Comparison of ENCODE assay signal across 18 cellular contexts in genomic region chr14:56423591-56423991, GRCh38.
DNase-seq lines count a peak whose midpoint lies in the region; ATAC-seq and TF ChIP-seq lines count a peak whose summit lies in the region.
"Had no signal": no experiment of that assay in that cellular context is flagged by ENCODE, and none has a peak within 500 bp of the region (broad histone marks: within the 10 kb centered on the region; RNA-seq: fewer than 3 reads in every experiment).

No MANE protein-coding gene starts in this region.

- H4K20me1 ChIP-seq in fibroblast of lung (ENCODE audit: control insufficient read depth, extremely low read depth, insufficient read depth, low read length) = no peaks in the 10 kb centered on the region
- H4K20me1 ChIP-seq in osteoblast (ENCODE audit: insufficient read depth, low read length) = no peaks in the 10 kb centered on the region

- H3K9me3 ChIP-seq in fibroblast of lung (ENCODE audit: control insufficient read depth, insufficient read depth, low read depth, low read length) (no peaks in the 10 kb centered on the region), osteoblast (ENCODE audit: low read depth, low read length) (no peaks in the 10 kb centered on the region)
- H3K9me3 ChIP-seq: gastroesophageal sphincter, neutrophil had no signal

- H3K4me2 ChIP-seq in fibroblast of lung (ENCODE audit: extremely low read depth, insufficient read depth, low read length) = peak overlapping the region; percentile 13
- peak overlapping the region; percentile 32 for H3K4me2 ChIP-seq in osteoblast (ENCODE audit: insufficient read depth, low read length)
- H3K4me2 ChIP-seq: PC-9 had no signal

- ATAC-seq in HG03469 (IDR thresholded peaks at IDR 0.05; ENCODE audit: unreplicated experiment) (no peak), HG03342 (IDR thresholded peaks at IDR 0.05; ENCODE audit: unreplicated experiment) (no peak)
- ATAC-seq: activated CD8-positive, alpha-beta T cell treated with anti-CD3 and anti-CD28 coated beads for 36 hours; gastroesophageal sphincter; stimulated activated memory B cell treated with anti-CD40 and anti-IgM and Interleukin-4, amounts not matched to agents 10 μg/mL and 1 μg/mL and 100 μg/mL, for 72 hours had no signal

- H3K4me3 ChIP-seq in fibroblast of lung (replicated peaks in 1 of 4; ENCODE audit: control extremely low read depth in 1 of 4, insufficient read depth in 1 of 4, low read depth in 3 of 4, low read length in 4 of 4) = no peak overlapping the region
- peak overlapping the region; percentile 5 for H3K4me3 ChIP-seq in osteoblast (ENCODE audit: insufficient read depth, low read length)
- H3K4me3 ChIP-seq: gastroesophageal sphincter, PC-9 had no signal

- H3K36me3 ChIP-seq in fibroblast of lung (ENCODE audit: control insufficient read depth, insufficient read depth, low read length) (no peaks in the 10 kb centered on the region), osteoblast (ENCODE audit: insufficient read depth, low read length) (no peaks in the 10 kb centered on the region)
- H3K36me3 ChIP-seq: gastroesophageal sphincter, neutrophil had no signal

- TF ChIP-seq CTCF in fibroblast of lung (conservative IDR thresholded peaks at IDR 0.05 in 1 of 2, IDR thresholded peaks at IDR 0.05 in 1 of 2; ENCODE audit: low read depth in 1 of 2, low read length in 2 of 2) (no peak), osteoblast (IDR thresholded peaks at IDR 0.05; ENCODE audit: extremely low read depth, low read depth, low read length) (no peak)

- no peak overlapping the region for H3K27ac ChIP-seq in fibroblast of lung (ENCODE audit: insufficient read depth, low read length)
- H3K27ac ChIP-seq in osteoblast (ENCODE audit: low read depth, low read length) = no peak overlapping the region
- H3K27ac ChIP-seq: gastroesophageal sphincter, neutrophil, PC-9 had no signal

- no peaks in the 10 kb centered on the region for H3K79me2 ChIP-seq in fibroblast of lung (ENCODE audit: control insufficient read depth, insufficient read depth, low read length)
- H3K79me2 ChIP-seq in osteoblast (ENCODE audit: insufficient read depth, low read length) = no peaks in the 10 kb centered on the region

- H3K4me1 ChIP-seq in fibroblast of lung (ENCODE audit: control insufficient read depth, extremely low read depth, insufficient read depth, low read length) (no peaks in the 10 kb centered on the region), osteoblast (ENCODE audit: insufficient read depth, low read length) (peaks cover 15% of the 10 kb centered on the region)

- H3K9ac ChIP-seq in fibroblast of lung (ENCODE audit: insufficient read depth, low read length) = no peak overlapping the region

- H3K27me3 ChIP-seq in fibroblast of lung (ENCODE audit: control insufficient read depth, insufficient read depth, low read length) (no peaks in the 10 kb centered on the region), osteoblast (ENCODE audit: insufficient read depth, low read length) (peaks cover 20% of the 10 kb centered on the region)
- H3K27me3 ChIP-seq: gastroesophageal sphincter, neutrophil had no signal

- H2AFZ ChIP-seq in fibroblast of lung (ENCODE audit: low read length) = no peak overlapping the region
- no peak overlapping the region for H2AFZ ChIP-seq in osteoblast (ENCODE audit: low read length)
- H2AFZ ChIP-seq: PC-9 had no signal

- DNase-seq in Daoy (ENCODE audit: low read depth) (peak; percentile 41), RPMI7951 (ENCODE audit: low read depth) (peak; percentile 15), fibroblast of lung (ENCODE audit: low read depth in 2 of 2) (peak; percentile 48 to 73), osteoblast (ENCODE audit: insufficient read length, low spot score, missing footprints) (peak; percentile 58)
- DNase-seq in activated CD8-positive, alpha-beta memory T cell treated with anti-CD3 and anti-CD28 coated beads, Interleukin-2, amount 50 U/mL, for 4 hours = no peak
- DNase-seq: activated CD8-positive, alpha-beta T cell treated with anti-CD3 and anti-CD28 coated beads for 36 hours; activated gamma-delta T cell; aorta; GDM1; NCI-H2029; NCI-H526; PC-9; SW 1271 had no signal
